ENCODE assay signal across 21 cellular contexts in the genomic region with DNA sequence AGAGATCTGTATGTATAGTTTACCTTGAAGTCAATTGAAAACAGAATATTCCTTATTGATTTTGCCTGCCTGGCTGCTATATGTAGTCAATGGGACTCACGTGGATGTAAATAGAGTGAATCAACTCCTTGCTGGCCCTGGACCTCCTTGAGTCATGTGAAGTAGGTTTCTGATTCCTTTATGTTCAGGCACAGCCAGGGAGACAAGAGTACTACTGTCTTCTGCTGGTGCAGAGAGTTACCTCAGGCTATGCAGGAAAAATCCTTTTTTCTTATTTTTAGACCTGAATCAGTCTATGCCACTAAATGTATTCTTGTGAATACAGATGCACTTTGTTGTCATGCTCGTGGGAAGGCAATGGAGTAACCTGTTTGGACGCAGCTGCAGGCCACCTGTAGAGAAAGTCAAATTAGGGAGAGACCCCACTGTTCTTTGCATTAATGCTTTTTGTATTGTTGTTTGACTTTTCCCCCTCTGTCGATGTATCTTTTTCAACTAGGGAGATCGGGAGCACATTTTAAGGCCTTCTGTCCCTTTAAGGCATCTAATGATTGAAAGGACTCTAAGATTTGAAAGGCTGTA.
A peak's percentile ranks its signal among the peaks of the same experiment; 100 is the strongest.
DNase-seq lines count a peak whose midpoint lies in the region; ATAC-seq and TF ChIP-seq lines count a peak whose summit lies in the region.
"Had no signal": no experiment of that assay in that cellular context is flagged by ENCODE, and none has a peak within 500 bp of the region (broad histone marks: within the 10 kb centered on the region; RNA-seq: fewer than 3 reads in every experiment).

No MANE protein-coding gene starts in this region.

- peaks cover 37 to 48% of the 10 kb centered on the region in 2 experiments for H3K4me1 Mint-ChIP-seq in H9
- H3K4me1 Mint-ChIP-seq in CD8-positive, alpha-beta memory T cell = peaks cover 33 to 65% (median 56%) of the 10 kb centered on the region in 3 donors
- peaks cover 2 to 27% of the 10 kb centered on the region in 2 donors for H3K4me1 Mint-ChIP-seq in effector memory CD8-positive, alpha-beta T cell (ENCODE audit: low read depth in 2 of 2)

- no peak overlapping the region for H2BK120ac ChIP-seq in H9 (ENCODE audit: low read depth, low read length, poor library complexity, severe bottlenecking)

- no peaks in the 10 kb centered on the region for H3K79me2 ChIP-seq in H9 (ENCODE audit: insufficient read depth, low read length)

- no peak overlapping the region for H3K56ac ChIP-seq in H9 (ENCODE audit: insufficient read length, low read depth, low read length)

- H3K23me2 ChIP-seq in H9 (ENCODE audit: insufficient read length, low read depth, low read length, poor library complexity, severe bottlenecking) = no peaks in the 10 kb centered on the region

- no peaks in the 10 kb centered on the region for H3K79me1 ChIP-seq in H9 (ENCODE audit: insufficient read depth, low read depth, low read length, poor library complexity, severe bottlenecking)

- no peaks in the 10 kb centered on the region for H3K9me3 Mint-ChIP-seq in H9
- no peaks in the 10 kb centered on the region for H3K9me3 Mint-ChIP-seq in CD8-positive, alpha-beta memory T cell
- no peaks in the 10 kb centered on the region for H3K9me3 Mint-ChIP-seq in effector memory CD8-positive, alpha-beta T cell

- no peaks in the 10 kb centered on the region for H3K9me3 ChIP-seq in H9 (ENCODE audit: control insufficient read depth, low read depth, low read length)
- H3K9me3 ChIP-seq in neuron (ENCODE audit: low read length) = no peaks in the 10 kb centered on the region
- no peaks in the 10 kb centered on the region for H3K9me3 ChIP-seq in CD8-positive, alpha-beta memory T cell (ENCODE audit: low read length)
- H3K9me3 ChIP-seq: testis had no signal

- no peak for ATAC-seq in effector memory CD8-positive, alpha-beta T cell (replicated peaks)
- ATAC-seq: heart right ventricle, PC-3 had no signal

- H3K4me3 ChIP-seq in epithelial cell of esophagus (ENCODE audit: low read length) = no peak overlapping the region
- peak overlapping the region; percentile 25 for H3K4me3 ChIP-seq in neuron (ENCODE audit: low read length)
- no peak overlapping the region for H3K4me3 ChIP-seq in CD8-positive, alpha-beta memory T cell (ENCODE audit: low read length)
- H3K4me3 ChIP-seq: heart right ventricle, smooth muscle cell, testis had no signal

- H3K4me1 ChIP-seq in H9 (ENCODE audit: insufficient read depth, low read length) (peaks cover 10% of the 10 kb centered on the region; the same call in 1 of the 2 replicates), neuron (ENCODE audit: insufficient read depth, low read length) (peaks cover 23% of the 10 kb centered on the region)
- H3K4me1 ChIP-seq in CD8-positive, alpha-beta memory T cell (ENCODE audit: insufficient read depth, low read length) = no peaks in the 10 kb centered on the region
- H3K4me1 ChIP-seq: testis had no signal

- no peaks in the 10 kb centered on the region for H3K36me3 Mint-ChIP-seq in H9 (ENCODE audit: insufficient read depth in 1 of 3, low read depth in 3 of 3)
- H3K36me3 Mint-ChIP-seq in CD8-positive, alpha-beta memory T cell = peaks cover 3 to 64% (median 18%) of the 10 kb centered on the region in 3 donors
- H3K36me3 Mint-ChIP-seq in effector memory CD8-positive, alpha-beta T cell (ENCODE audit: insufficient read depth) = peaks cover 63% of the 10 kb centered on the region

- peak overlapping the region; percentile 29 to 76 (median 56); a peak in 6 of 7 replicates for H3K27ac Mint-ChIP-seq in H9
- H3K27ac Mint-ChIP-seq in CD8-positive, alpha-beta memory T cell = peak overlapping the region in 2 of 8 donors; percentile 63 to 74
- peak overlapping the region in 1 of 2 donors; percentile 16 for H3K27ac Mint-ChIP-seq in effector memory CD8-positive, alpha-beta T cell

- no peak overlapping the region for H3K27ac ChIP-seq in H9 (ENCODE audit: insufficient read length, low read depth, low read length)
- no peak overlapping the region for H3K27ac ChIP-seq in CD8-positive, alpha-beta memory T cell (ENCODE audit: low read depth, low read length)
- H3K27ac ChIP-seq: epithelial cell of prostate, testis had no signal

- H3K4me3 Mint-ChIP-seq in H9 = peak overlapping the region in 1 of 2 experiments; percentile 19; a peak in 1 of 5 replicates
- peak overlapping the region in 1 of 7 donors; percentile 13 for H3K4me3 Mint-ChIP-seq in CD8-positive, alpha-beta memory T cell
- no peak overlapping the region for H3K4me3 Mint-ChIP-seq in effector memory CD8-positive, alpha-beta T cell

- H3K23ac ChIP-seq in H9 (ENCODE audit: insufficient read length, low read depth, low read length) = no peak overlapping the region

- H3T11ph ChIP-seq in H9 (ENCODE audit: low read length) = no peak overlapping the region

- H3K18ac ChIP-seq in H9 (ENCODE audit: insufficient read length, low read depth, low read length) = no peak overlapping the region

- H3K36me3 ChIP-seq in neuron (ENCODE audit: insufficient read depth, low read length) = no peaks in the 10 kb centered on the region
- no peaks in the 10 kb centered on the region for H3K36me3 ChIP-seq in CD8-positive, alpha-beta memory T cell (ENCODE audit: insufficient read depth, low read length)
- H3K36me3 ChIP-seq: heart right ventricle had no signal

- no peaks in the 10 kb centered on the region for H4K20me1 ChIP-seq in H9 (ENCODE audit: control insufficient read depth, insufficient read depth, insufficient read length)

- H3K14ac ChIP-seq in H9 (ENCODE audit: insufficient read depth, low read length) = no peak overlapping the region

- H2AFZ ChIP-seq in H9 (ENCODE audit: low read length) (no peak overlapping the region), neuron (ENCODE audit: low read depth, low read length) (peak overlapping the region; percentile 73)

- no peak for DNase-seq in H9
- peak; percentile 83 for DNase-seq in NCI-H345 treated with DMSO at 0.1 percent for 48 hours (lab: John Stamatoyannopoulos, UW; ENCODE audit: unreplicated experiment)
- DNase-seq in epithelial cell of esophagus (ENCODE audit: low read depth) = peak; percentile 11
- DNase-seq in CD8-positive, alpha-beta memory T cell = no peak
- no peak for DNase-seq in stimulated activated CD4-positive, alpha-beta T cell treated with anti-CD3 and anti-CD28 coated beads, Interleukin-4, amount 100 ng/mL, for 24 hours
- no peak for DNase-seq in effector memory CD8-positive, alpha-beta T cell
- DNase-seq: activated naive CD4-positive, alpha-beta T cell treated with Interleukin-2 at 50 U/mL for 16 hours; activated T-cell treated with anti-CD3 and anti-CD28 coated beads, Interleukin-2, amount 50 U/mL, for 48 hours; caudate nucleus; GOT3; heart right ventricle; NCI-H1436; nucleus accumbens; PC-3; SIG-M5; stimulated activated naive CD4-positive, alpha-beta T cell; T-helper 1 cell; testis had no signal

- no peak overlapping the region for H2BK5ac ChIP-seq in H9 (ENCODE audit: insufficient read length, low read length)

- no peak overlapping the region for H3K9ac ChIP-seq in H9 (ENCODE audit: extremely low read depth, insufficient read length, low read length)

- no peak overlapping the region for H3K4ac ChIP-seq in H9 (ENCODE audit: low read depth, low read length)

- TF ChIP-seq CTCF in H9 (conservative IDR thresholded peaks at IDR 0.05) = no peak
- no peak for TF ChIP-seq CTCF in epithelial cell of esophagus (IDR thresholded peaks at IDR 0.05; ENCODE audit: insufficient read depth, low read depth, low read length, missing control alignments)

- H2AK5ac ChIP-seq in H9 (ENCODE audit: insufficient read length, low read length) = no peak overlapping the region

- H2BK20ac ChIP-seq in H9 (ENCODE audit: low read depth, low read length, poor library complexity, severe bottlenecking) = no peak overlapping the region

- H3K27me3 Mint-ChIP-seq in H9 (ENCODE audit: low read depth) = no peaks in the 10 kb centered on the region
- H3K27me3 Mint-ChIP-seq in CD8-positive, alpha-beta memory T cell = no peaks in the 10 kb centered on the region
- no peaks in the 10 kb centered on the region for H3K27me3 Mint-ChIP-seq in effector memory CD8-positive, alpha-beta T cell

- CTCF ChIA-PET in CD8-positive, alpha-beta memory T cell (lab: Charles Lee) = no interaction called here

- no peak overlapping the region for H4K8ac ChIP-seq in H9 (replicated peaks; ENCODE audit: insufficient read length, low read depth, low read length)

- H3K4me2 ChIP-seq in H9 (ENCODE audit: insufficient read depth, insufficient read length, low read length) = no peak overlapping the region
- H3K4me2 ChIP-seq: smooth muscle cell had no signal

- H2BK12ac ChIP-seq in H9 (ENCODE audit: insufficient read length, low read depth, low read length) = no peak overlapping the region

- no CpG with 5 or more reads among the region's 5 CpGs for WGBS in H9 (ENCODE audit: extremely low coverage, insufficient read length, low lambda C conversion rate)

- no peak overlapping the region for H4K5ac ChIP-seq in H9 (ENCODE audit: insufficient read length, low read depth, low read length)

- H3K27me3 ChIP-seq in H9 (ENCODE audit: insufficient read depth, low read length) (no peaks in the 10 kb centered on the region), neuron (ENCODE audit: insufficient read depth, low read length) (no peaks in the 10 kb centered on the region)
- no peaks in the 10 kb centered on the region for H3K27me3 ChIP-seq in CD8-positive, alpha-beta memory T cell (ENCODE audit: insufficient read depth, low read length, poor library complexity, severe bottlenecking)
- H3K27me3 ChIP-seq: heart right ventricle, testis had no signal

- POLR2A ChIA-PET in CD8-positive, alpha-beta memory T cell (lab: Charles Lee) = interaction anchor here (0.6 kb wide), 1 partner anchor 22 kb away, joined by 4 read pairs; no protein-coding TSS in a partner anchor

- H2BK15ac ChIP-seq in H9 (ENCODE audit: low read depth, low read length) = no peak overlapping the region

- H4K91ac ChIP-seq in H9 (ENCODE audit: insufficient read length, low read depth, low read length) = no peak overlapping the region

Comparison
In these comparisons a context has a peak if more than half of its experiments do, and no peak if none do; other contexts are left out.
1. DNase-seq: peak in NCI-H345 treated with DMSO at 0.1 percent for 48 hours (single experiment) and epithelial cell of esophagus (single experiment); none in H9 (single experiment), CD8-positive, alpha-beta memory T cell (0 of 5), stimulated activated CD4-positive, alpha-beta T cell treated with anti-CD3 and anti-CD28 coated beads, Interleukin-4, amount 100 ng/mL, for 24 hours (single experiment) and effector memory CD8-positive, alpha-beta T cell (0 of 3).